Comparison of ENCODE assay signal across 9 cellular contexts in genomic region chr3:66386925-66387650, GRCh38.
DNase-seq lines count a peak whose midpoint lies in the region; ATAC-seq and TF ChIP-seq lines count a peak whose summit lies in the region.
"Had no signal": no experiment of that assay in that cellular context is flagged by ENCODE, and none has a peak within 500 bp of the region (broad histone marks: within the 10 kb centered on the region; RNA-seq: fewer than 3 reads in every experiment).

No MANE protein-coding gene starts in this region.

- intact Hi-C loops in ovary (cut with DNase I): no loop called here

- TF ChIP-seq CTCF in WTC11 (IDR thresholded peaks at IDR 0.05): no peak
- TF ChIP-seq CTCF in ovary (IDR thresholded peaks at IDR 0.05): no peak

- H3K4me3 ChIP-seq in ovary: no peak overlapping the region

- POLR2A ChIA-PET in WTC11 (lab: Charles Lee): interaction anchor here (0.7 kb wide), 1 partner anchor 289 kb away, joined by 6 read pairs; no protein-coding TSS in a partner anchor

- no peak for TF ChIP-seq POLR2A in ovary (IDR thresholded peaks at IDR 0.05)

- H3K36me3 Mint-ChIP-seq in activated T-cell treated with anti-CD3 and anti-CD28 coated beads, Interleukin-2, amount 50 U/mL, for 72 hours (ENCODE audit: insufficient read depth in 2 of 2): peaks cover 18 to 41% of the 10 kb centered on the region in 2 donors
- peaks cover 79% of the 10 kb centered on the region for H3K36me3 Mint-ChIP-seq in WTC11

- WGBS in ovary, 3 donors: 94 to 97% (median 95%) methylated on average over 7 of the region's 7 CpGs

- no peak for DNase-seq in activated T-cell treated with anti-CD3 and anti-CD28 coated beads, Interleukin-2, amount 50 U/mL, for 72 hours
- no peak for DNase-seq in activated T-cell treated with anti-CD3 and anti-CD28 coated beads for 4 hours
- no peak for DNase-seq in WTC11 (ENCODE audit: low spot score)
- DNase-seq in superior temporal gyrus (ENCODE audit: extremely low spot score): peak; percentile 75
- DNase-seq in DMS79 treated with DMSO at 0.1 percent for 48 hours (lab: John Stamatoyannopoulos, UW): no peak
- DNase-seq in NCI-H146 (lab: John Stamatoyannopoulos, UW): no peak
- no peak for DNase-seq in ovary

- H3K9me3 Mint-ChIP-seq in activated T-cell treated with anti-CD3 and anti-CD28 coated beads, Interleukin-2, amount 50 U/mL, for 72 hours: peaks cover 2 to 5% of the 10 kb centered on the region in 2 donors
- H3K9me3 Mint-ChIP-seq in WTC11: no peaks in the 10 kb centered on the region

- no peak overlapping the region for H3K4me3 Mint-ChIP-seq in activated T-cell treated with anti-CD3 and anti-CD28 coated beads, Interleukin-2, amount 50 U/mL, for 72 hours
- no peak overlapping the region for H3K4me3 Mint-ChIP-seq in WTC11

- no peaks in the 10 kb centered on the region for H3K9me3 ChIP-seq in ovary

- no peaks in the 10 kb centered on the region for H3K36me3 ChIP-seq in ovary

- H3K27me3 Mint-ChIP-seq in activated T-cell treated with anti-CD3 and anti-CD28 coated beads, Interleukin-2, amount 50 U/mL, for 72 hours (ENCODE audit: low read depth): no peaks in the 10 kb centered on the region
- no peaks in the 10 kb centered on the region for H3K27me3 Mint-ChIP-seq in WTC11 (ENCODE audit: low read depth)

- TF ChIP-seq EP300 in ovary (IDR thresholded peaks at IDR 0.05): no peak

- no peak for ATAC-seq in activated T-cell treated with anti-CD3 and anti-CD28 coated beads, Interleukin-2, amount 50 U/mL, for 72 hours (replicated peaks in 1 of 2)
- ATAC-seq in HG02970 (IDR thresholded peaks at IDR 0.05; ENCODE audit: low FRiP score, unreplicated experiment) (peak; percentile 37), WTC11 (no peak)
- ATAC-seq: HCT116 had no signal

- H3K27ac ChIP-seq in ovary: no peak overlapping the region

- H3K4me1 ChIP-seq in ovary (ENCODE audit: insufficient read depth): no peaks in the 10 kb centered on the region

- H3K27ac Mint-ChIP-seq in activated T-cell treated with anti-CD3 and anti-CD28 coated beads, Interleukin-2, amount 50 U/mL, for 72 hours: peak overlapping the region; percentile 74
- peak overlapping the region; percentile 30; the same call in 1 of the 2 replicates for H3K27ac Mint-ChIP-seq in WTC11

- no peaks in the 10 kb centered on the region for H3K27me3 ChIP-seq in ovary

- CTCF ChIA-PET in WTC11 (lab: Charles Lee): no interaction called here

- peaks cover 15% of the 10 kb centered on the region for H3K4me1 Mint-ChIP-seq in activated T-cell treated with anti-CD3 and anti-CD28 coated beads, Interleukin-2, amount 50 U/mL, for 72 hours (ENCODE audit: low read depth)
- H3K4me1 Mint-ChIP-seq in WTC11: peaks cover 8% of the 10 kb centered on the region

TF ChIP-seq in WTC11, 78 proteins besides CTCF, POLR2A, EP300 and RAD21 (continues in another document):
- TF ChIP-seq CBFB (CRISPR knock-in tag; IDR thresholded peaks at IDR 0.05; ENCODE audit: low read depth) (no peak), TEAD1 (CRISPR knock-in tag; IDR thresholded peaks at IDR 0.05) (no peak), STAT6 (CRISPR knock-in tag; conservative IDR thresholded peaks at IDR 0.05; ENCODE audit: low read depth) (no peak), MYBL2 (CRISPR knock-in tag; IDR thresholded peaks at IDR 0.05) (no peak), HMGXB4 (CRISPR knock-in tag; IDR thresholded peaks at IDR 0.05) (no peak), TP53 (CRISPR knock-in tag; IDR thresholded peaks at IDR 0.05) (no peak), ATF3 (CRISPR knock-in tag; conservative IDR thresholded peaks at IDR 0.05) (no peak), RELA (CRISPR knock-in tag; IDR thresholded peaks at IDR 0.05; ENCODE audit: borderline replicate concordance) (no peak), FOXP1 (CRISPR knock-in tag; IDR thresholded peaks at IDR 0.05; ENCODE audit: borderline replicate concordance) (no peak), ZNF532 (CRISPR knock-in tag; IDR thresholded peaks at IDR 0.05; ENCODE audit: borderline replicate concordance) (no peak), ZNF121 (CRISPR knock-in tag; IDR thresholded peaks at IDR 0.05) (no peak), ZNF512 (CRISPR knock-in tag; IDR thresholded peaks at IDR 0.05; ENCODE audit: borderline replicate concordance) (no peak)
